1 cellular context compared by ENCODE assay signal in the genomic region with DNA sequence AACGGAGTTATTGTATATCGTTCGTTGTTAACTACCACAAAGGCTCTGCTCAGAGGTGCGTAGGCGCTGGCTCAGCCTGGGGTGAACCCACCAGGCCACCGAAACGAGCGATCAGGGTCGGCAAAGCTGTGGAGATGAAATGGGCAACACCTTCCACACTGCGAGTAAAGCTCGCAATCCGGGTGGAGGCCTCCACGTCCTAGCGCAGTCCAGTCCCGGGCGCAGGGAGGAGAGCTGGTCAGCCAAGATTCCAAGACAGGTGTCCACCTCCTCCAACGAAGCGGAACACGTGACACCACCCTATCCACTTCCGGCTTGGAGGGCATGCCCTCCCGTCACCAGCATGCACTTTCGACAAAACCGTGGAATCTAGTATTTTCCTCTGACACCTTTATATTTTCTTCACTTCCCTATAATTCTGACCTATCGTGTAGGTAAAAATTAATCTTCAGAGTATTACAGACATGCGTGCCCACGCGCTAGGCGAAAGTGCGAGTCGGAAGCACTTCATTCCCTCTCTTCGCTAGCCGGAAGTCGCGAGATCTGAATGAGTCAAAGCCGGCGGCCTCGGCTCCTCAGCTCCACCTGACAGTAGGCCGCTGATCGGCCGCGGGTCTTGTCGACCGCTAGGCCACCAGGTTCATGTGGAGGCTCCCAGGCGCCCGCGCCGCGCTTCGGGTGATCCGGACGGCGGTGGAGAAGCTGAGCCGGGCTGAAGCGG.
TF ChIP-seq lines count a peak whose summit lies in the region.

TSS of gene PDE12 (plus strand) at position 537 of the 721 bp plus-strand sequence. CDS start at position 643, 106 bp downstream.

TF ChIP-seq in HEK293, 187 proteins besides CTCF, POLR2A, EP300 and RAD21 (continued from another document and continues in another):
- peak; percentile 93 for TF ChIP-seq KLF17 (tag by site-specific recombination; IDR thresholded peaks at IDR 0.05)
- TF ChIP-seq ZXDB (tag by site-specific recombination; IDR thresholded peaks at IDR 0.05) = peak; percentile 97
- no peak for TF ChIP-seq OVOL3 (tag by site-specific recombination; IDR thresholded peaks at IDR 0.05)
- no peak for TF ChIP-seq ZNF114 (tag by site-specific recombination; IDR thresholded peaks at IDR 0.05)
- TF ChIP-seq ZNF274 (IDR thresholded peaks at IDR 0.05; ENCODE audit: low read length) = no peak
- no peak for TF ChIP-seq ZNF274 (tag by site-specific recombination; IDR thresholded peaks at IDR 0.05; ENCODE audit: borderline replicate concordance)
- no peak for TF ChIP-seq ZNF555 (tag by site-specific recombination; conservative IDR thresholded peaks at IDR 0.05)
- TF ChIP-seq ZNF184 (tag by site-specific recombination; IDR thresholded peaks at IDR 0.05) = no peak
- no peak for TF ChIP-seq ZNF624 (tag by site-specific recombination; IDR thresholded peaks at IDR 0.05)
- TF ChIP-seq ZNF37A (tag by site-specific recombination; IDR thresholded peaks at IDR 0.05) = no peak
- no peak for TF ChIP-seq ZNF302 (tag by site-specific recombination; IDR thresholded peaks at IDR 0.05; ENCODE audit: low read depth)
- no peak for TF ChIP-seq ZFP41 (tag by site-specific recombination; IDR thresholded peaks at IDR 0.05; ENCODE audit: borderline replicate concordance)
- no peak; the same call in 1 of the 2 replicates for TF ChIP-seq ZNF610 (tag by site-specific recombination; IDR thresholded peaks at IDR 0.05; ENCODE audit: borderline replicate concordance)
- TF ChIP-seq ZSCAN18 (tag by site-specific recombination; IDR thresholded peaks at IDR 0.05) = 0 out of 2 replicates have a peak, but pooled peaks have one; percentile 47
- TF ChIP-seq ZNF645 (tag by site-specific recombination; IDR thresholded peaks at IDR 0.05) = no peak
- TF ChIP-seq ZNF24 (tag by site-specific recombination; IDR thresholded peaks at IDR 0.05) = peak; percentile 93
- TF ChIP-seq ZNF354C (tag by site-specific recombination; IDR thresholded peaks at IDR 0.05; ENCODE audit: borderline replicate concordance, low read depth) = no peak
- TF ChIP-seq ZBTB21 (tag by site-specific recombination; IDR thresholded peaks at IDR 0.05) = peak; percentile 80
- TF ChIP-seq ZNF311 (tag by site-specific recombination; IDR thresholded peaks at IDR 0.05; ENCODE audit: borderline replicate concordance) = no peak
- TF ChIP-seq ZNF513 (tag by site-specific recombination; IDR thresholded peaks at IDR 0.05) = peak; percentile 46; the same call in 1 of the 2 replicates
- no peak for TF ChIP-seq ZNF654 (tag by site-specific recombination; IDR thresholded peaks at IDR 0.05; ENCODE audit: low read depth)
- no peak for TF ChIP-seq ZNF677 (tag by site-specific recombination; IDR thresholded peaks at IDR 0.05)
- peak; percentile 81; the same call in 1 of the 2 replicates for TF ChIP-seq ZSCAN23 (tag by site-specific recombination; IDR thresholded peaks at IDR 0.05)
- no peak for TF ChIP-seq ZNF626 (tag by site-specific recombination; IDR thresholded peaks at IDR 0.05)
- TF ChIP-seq SCRT2 (tag by site-specific recombination; IDR thresholded peaks at IDR 0.05) = peak; percentile 75
- no peak; the same call in 1 of the 2 replicates for TF ChIP-seq ZNF146 (tag by site-specific recombination; IDR thresholded peaks at IDR 0.05)
- no peak for TF ChIP-seq ZNF416 (tag by site-specific recombination; IDR thresholded peaks at IDR 0.05)
- no peak for TF ChIP-seq ZFP3 (tag by site-specific recombination; IDR thresholded peaks at IDR 0.05; ENCODE audit: low read depth)
- TF ChIP-seq, protein P1, sequence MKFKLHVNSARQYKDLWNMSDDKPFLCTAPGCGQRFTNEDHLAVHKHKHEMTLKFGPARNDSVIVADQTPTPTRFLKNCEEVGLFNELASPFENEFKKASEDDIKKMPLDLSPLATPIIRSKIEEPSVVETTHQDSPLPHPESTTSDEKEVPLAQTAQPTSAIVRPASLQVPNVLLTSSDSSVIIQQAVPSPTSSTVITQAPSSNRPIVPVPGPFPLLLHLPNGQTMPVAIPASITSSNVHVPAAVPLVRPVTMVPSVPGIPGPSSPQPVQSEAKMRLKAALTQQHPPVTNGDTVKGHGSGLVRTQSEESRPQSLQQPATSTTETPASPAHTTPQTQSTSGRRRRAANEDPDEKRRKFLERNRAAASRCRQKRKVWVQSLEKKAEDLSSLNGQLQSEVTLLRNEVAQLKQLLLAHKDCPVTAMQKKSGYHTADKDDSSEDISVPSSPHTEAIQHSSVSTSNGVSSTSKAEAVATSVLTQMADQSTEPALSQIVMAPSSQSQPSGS (tag by site-specific recombination; IDR thresholded peaks at IDR 0.05; ENCODE audit: low read depth) = peak; percentile 17; the same call in 1 of the 2 replicates
- no peak for TF ChIP-seq ZNF433 (tag by site-specific recombination; IDR thresholded peaks at IDR 0.05; ENCODE audit: low read depth)
- no peak for TF ChIP-seq ZBTB1 (tag by site-specific recombination; IDR thresholded peaks at IDR 0.05)
- TF ChIP-seq ZNF211 (tag by site-specific recombination; IDR thresholded peaks at IDR 0.05; ENCODE audit: low read depth) = no peak
- TF ChIP-seq ZNF660 (tag by site-specific recombination; IDR thresholded peaks at IDR 0.05) = peak; percentile 69
- TF ChIP-seq TCF7L2 (IDR thresholded peaks at IDR 0.05; ENCODE audit: borderline replicate concordance, low read depth, low read length) = no peak
- no peak for TF ChIP-seq ZNF214 (tag by site-specific recombination; IDR thresholded peaks at IDR 0.05; ENCODE audit: borderline replicate concordance)
- peak; percentile 98 for TF ChIP-seq BCL11B (tag by site-specific recombination; IDR thresholded peaks at IDR 0.05; ENCODE audit: low read depth)
- TF ChIP-seq HOXD13 (CRISPR knock-in tag; IDR thresholded peaks at IDR 0.05; ENCODE audit: borderline replicate concordance) = no peak
- TF ChIP-seq ZNF664 (tag by site-specific recombination; IDR thresholded peaks at IDR 0.05) = peak; percentile 58; the same call in 1 of the 2 replicates
- TF ChIP-seq ZNF785 (tag by site-specific recombination; IDR thresholded peaks at IDR 0.05) = no peak
- peak; percentile 93 for TF ChIP-seq ZBTB11 (tag by site-specific recombination; conservative IDR thresholded peaks at IDR 0.05; ENCODE audit: low read depth)
- TF ChIP-seq ZNF324 (tag by site-specific recombination; IDR thresholded peaks at IDR 0.05) = peak; percentile 97
- no peak for TF ChIP-seq FEZF1 (tag by site-specific recombination; IDR thresholded peaks at IDR 0.05)
- TF ChIP-seq ZNF670 (tag by site-specific recombination; IDR thresholded peaks at IDR 0.05; ENCODE audit: low read depth) = no peak
- TF ChIP-seq, protein P2, sequence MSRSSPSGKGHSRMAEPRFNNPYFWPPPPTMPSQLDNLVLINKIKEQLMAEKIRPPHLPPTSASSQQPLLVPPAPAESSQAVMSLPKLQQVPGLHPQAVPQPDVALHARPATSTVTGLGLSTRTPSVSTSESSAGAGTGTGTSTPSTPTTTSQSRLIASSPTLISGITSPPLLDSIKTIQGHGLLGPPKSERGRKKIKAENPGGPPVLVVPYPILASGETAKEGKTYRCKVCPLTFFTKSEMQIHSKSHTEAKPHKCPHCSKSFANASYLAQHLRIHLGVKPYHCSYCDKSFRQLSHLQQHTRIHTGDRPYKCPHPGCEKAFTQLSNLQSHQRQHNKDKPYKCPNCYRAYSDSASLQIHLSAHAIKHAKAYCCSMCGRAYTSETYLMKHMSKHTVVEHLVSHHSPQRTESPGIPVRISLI (tag by site-specific recombination; IDR thresholded peaks at IDR 0.05) = no peak
- TF ChIP-seq GLIS1 (tag by site-specific recombination; IDR thresholded peaks at IDR 0.05) = no peak
- no peak for TF ChIP-seq GLI2 (tag by site-specific recombination; IDR thresholded peaks at IDR 0.05; ENCODE audit: borderline replicate concordance, low read depth)
- no peak; the same call in 1 of the 2 replicates for TF ChIP-seq KLF1 (tag by site-specific recombination; IDR thresholded peaks at IDR 0.05)
- no peak for TF ChIP-seq ZNF544 (tag by site-specific recombination; IDR thresholded peaks at IDR 0.05)
- no peak for TF ChIP-seq WT1 (tag by site-specific recombination; IDR thresholded peaks at IDR 0.05)
- TF ChIP-seq EGR2 (tag by site-specific recombination; IDR thresholded peaks at IDR 0.05; ENCODE audit: low read depth) = peak; percentile 69
- no peak for TF ChIP-seq ZNF529 (tag by site-specific recombination; IDR thresholded peaks at IDR 0.05; ENCODE audit: insufficient replicate concordance)
- peak; percentile 43; the same call in 1 of the 2 replicates for TF ChIP-seq OSR2 (tag by site-specific recombination; IDR thresholded peaks at IDR 0.05)
- TF ChIP-seq, protein P3, sequence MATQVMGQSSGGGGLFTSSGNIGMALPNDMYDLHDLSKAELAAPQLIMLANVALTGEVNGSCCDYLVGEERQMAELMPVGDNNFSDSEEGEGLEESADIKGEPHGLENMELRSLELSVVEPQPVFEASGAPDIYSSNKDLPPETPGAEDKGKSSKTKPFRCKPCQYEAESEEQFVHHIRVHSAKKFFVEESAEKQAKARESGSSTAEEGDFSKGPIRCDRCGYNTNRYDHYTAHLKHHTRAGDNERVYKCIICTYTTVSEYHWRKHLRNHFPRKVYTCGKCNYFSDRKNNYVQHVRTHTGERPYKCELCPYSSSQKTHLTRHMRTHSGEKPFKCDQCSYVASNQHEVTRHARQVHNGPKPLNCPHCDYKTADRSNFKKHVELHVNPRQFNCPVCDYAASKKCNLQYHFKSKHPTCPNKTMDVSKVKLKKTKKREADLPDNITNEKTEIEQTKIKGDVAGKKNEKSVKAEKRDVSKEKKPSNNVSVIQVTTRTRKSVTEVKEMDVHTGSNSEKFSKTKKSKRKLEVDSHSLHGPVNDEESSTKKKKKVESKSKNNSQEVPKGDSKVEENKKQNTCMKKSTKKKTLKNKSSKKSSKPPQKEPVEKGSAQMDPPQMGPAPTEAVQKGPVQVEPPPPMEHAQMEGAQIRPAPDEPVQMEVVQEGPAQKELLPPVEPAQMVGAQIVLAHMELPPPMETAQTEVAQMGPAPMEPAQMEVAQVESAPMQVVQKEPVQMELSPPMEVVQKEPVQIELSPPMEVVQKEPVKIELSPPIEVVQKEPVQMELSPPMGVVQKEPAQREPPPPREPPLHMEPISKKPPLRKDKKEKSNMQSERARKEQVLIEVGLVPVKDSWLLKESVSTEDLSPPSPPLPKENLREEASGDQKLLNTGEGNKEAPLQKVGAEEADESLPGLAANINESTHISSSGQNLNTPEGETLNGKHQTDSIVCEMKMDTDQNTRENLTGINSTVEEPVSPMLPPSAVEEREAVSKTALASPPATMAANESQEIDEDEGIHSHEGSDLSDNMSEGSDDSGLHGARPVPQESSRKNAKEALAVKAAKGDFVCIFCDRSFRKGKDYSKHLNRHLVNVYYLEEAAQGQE (tag by site-specific recombination; IDR thresholded peaks at IDR 0.05) = no peak; the same call in 1 of the 2 replicates
